In the genomic region with DNA sequence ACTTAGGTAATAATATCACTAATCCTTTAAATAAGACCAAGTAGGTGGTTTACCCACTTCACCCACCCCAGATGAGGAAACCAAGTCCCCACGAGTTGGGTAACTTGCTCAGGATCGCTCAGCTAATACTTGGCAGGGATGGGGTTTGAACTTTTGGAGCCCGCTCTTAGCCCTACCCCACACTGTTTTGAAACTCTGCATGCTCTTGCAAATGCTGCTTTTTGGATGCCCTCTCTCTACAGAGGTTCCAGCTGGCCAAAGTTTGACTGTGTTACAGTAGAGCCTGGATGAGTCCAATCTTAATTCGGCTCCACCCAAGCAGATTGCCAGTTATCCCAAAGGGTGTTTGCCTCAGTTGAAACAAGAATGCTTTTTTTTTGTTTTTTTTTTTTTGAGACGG, we compare ENCODE assay signal across 19 cellular contexts. TPM values are rescaled to one million over a fixed set of nuclear protein-coding genes. Genes with fewer than 3 reads are reported as not detected.
DNase-seq lines count a peak whose midpoint lies in the region; ATAC-seq, FAIRE-seq and TF ChIP-seq lines count a peak whose summit lies in the region.
"Had no signal": no experiment of that assay in that cellular context is flagged by ENCODE, and none has a peak within 500 bp of the region (broad histone marks: within the 10 kb centered on the region; RNA-seq: fewer than 3 reads in every experiment).

No MANE protein-coding gene starts in this region.

- H3K9ac ChIP-seq in liver (ENCODE audit: low read depth in 1 of 2, low read length in 2 of 2) (no peak overlapping the region), HepG2 (ENCODE audit: insufficient read depth, low read depth, low read length) (no peak overlapping the region), rectal smooth muscle tissue (ENCODE audit: low read length) (no peak overlapping the region)

- no peaks in the 10 kb centered on the region for H3K36me3 ChIP-seq in liver (ENCODE audit: control insufficient read depth in 4 of 4, insufficient read depth in 3 of 4, low read depth in 1 of 4, low read length in 3 of 4)
- peaks cover 0 to 4% of the 10 kb centered on the region in 2 experiments; a peak in 1 of 5 replicates for H3K36me3 ChIP-seq in HepG2 (replicated peaks in 1 of 2; ENCODE audit: control insufficient read depth in 1 of 2, insufficient read depth in 2 of 2, low read length in 2 of 2)
- H3K36me3 ChIP-seq in right atrium auricular region: no peaks in the 10 kb centered on the region
- H3K36me3 ChIP-seq in rectal smooth muscle tissue (ENCODE audit: control insufficient read depth, insufficient read depth, low read length): no peaks in the 10 kb centered on the region

- TF ChIP-seq RAD21 in liver (IDR thresholded peaks at IDR 0.05) (peak; percentile 42 to 55), HepG2 (CRISPR knock-in tag; IDR thresholded peaks at IDR 0.05) (no peak)

- in situ Hi-C loops in HepG2 (cut with HindIII; ENCODE audit: extremely low pct_ligation_motif_present, low pct_unique_long_range_greater_than_20kb): no loop called here

- peaks cover 40% of the 10 kb centered on the region for H3K79me2 ChIP-seq in HepG2 (ENCODE audit: insufficient read depth, low read length)

- no peak for TF ChIP-seq EP300 in HepG2 (IDR thresholded peaks at IDR 0.05; ENCODE audit: low read depth in 2 of 2, low read length in 2 of 2)
- no peak for TF ChIP-seq EP300 in HepG2 (CRISPR knock-in tag; IDR thresholded peaks at IDR 0.05; ENCODE audit: borderline replicate concordance)

- CTCF ChIA-PET in HepG2 (lab: Yijun Ruan, JAX; ENCODE audit: low intra/inter-chr PET ratio, low total read pairs): no interaction called here
- CTCF ChIA-PET in HEK293T (lab: Yijun Ruan, JAX): no interaction called here

- no peak overlapping the region for H3K4me2 ChIP-seq in HepG2 (ENCODE audit: low read depth, low read length)
- H3K4me2 ChIP-seq: hepatocyte had no signal

- H4K20me1 ChIP-seq in HepG2 (ENCODE audit: insufficient read depth, low read length): no peaks in the 10 kb centered on the region

- H3K27me3 ChIP-seq in liver (ENCODE audit: control insufficient read depth in 4 of 4, insufficient read depth in 4 of 4, low read length in 3 of 4) (no peaks in the 10 kb centered on the region), HepG2 (ENCODE audit: control insufficient read depth in 1 of 2, insufficient read depth in 2 of 2, low read length in 2 of 2) (no peaks in the 10 kb centered on the region), right atrium auricular region (no peaks in the 10 kb centered on the region), rectal smooth muscle tissue (ENCODE audit: control insufficient read depth, insufficient read depth, low read length) (no peaks in the 10 kb centered on the region)
- H3K27me3 ChIP-seq: hepatocyte had no signal

- H3K4me1 ChIP-seq in liver (ENCODE audit: control insufficient read depth in 4 of 4, insufficient read depth in 4 of 4, low read length in 3 of 4): peaks cover 24 to 65% (median 60%) of the 10 kb centered on the region in 4 donors
- H3K4me1 ChIP-seq in HepG2 (ENCODE audit: insufficient read depth, low read length): peaks cover 43% of the 10 kb centered on the region
- H3K4me1 ChIP-seq in right atrium auricular region: peaks cover 0 to 72% of the 10 kb centered on the region in 2 donors
- peaks cover 32% of the 10 kb centered on the region for H3K4me1 ChIP-seq in rectal smooth muscle tissue (ENCODE audit: control insufficient read depth, insufficient read depth, low read length)

- H3K9me3 ChIP-seq in liver (ENCODE audit: control insufficient read depth in 4 of 4, low read length in 3 of 4): peaks cover 0 to 4% (median 0%) of the 10 kb centered on the region in 4 donors
- H3K9me3 ChIP-seq in HepG2 (ENCODE audit: low read length): peaks cover 13% of the 10 kb centered on the region
- peaks cover 0 to 6% of the 10 kb centered on the region in 2 donors for H3K9me3 ChIP-seq in right atrium auricular region

- 33% methylated on average over 5 of the region's 5 CpGs for whole genome bisulfite sequencing in liver
- 98% methylated on average over 5 of the region's 5 CpGs for WGBS in HepG2 (ENCODE audit: low lambda C conversion rate)

- TF ChIP-seq POLR2A in HepG2 (IDR thresholded peaks at IDR 0.05; ENCODE audit: insufficient read depth in 1 of 2, low read depth in 2 of 2, low read length in 2 of 2): no peak

- FAIRE-seq in HepG2 (lab: Jason Lieb, UNC): no peak
- FAIRE-seq: kidney had no signal

- POLR2A ChIA-PET in HepG2 (lab: Yijun Ruan, JAX) (no interaction called here), HEK293T (lab: Yijun Ruan, JAX) (no interaction called here)

- ATAC-seq in HepG2 (no peak), HG02759 (IDR thresholded peaks at IDR 0.05; ENCODE audit: unreplicated experiment) (no peak)
- ATAC-seq: stimulated activated memory B cell treated with anti-CD40 and anti-IgM and Interleukin-4, amounts not matched to agents 10 μg/mL and 1 μg/mL and 100 μg/mL, for 72 hours had no signal

- BruUV-seq in HepG2 (replicated peaks; lab: Mats Ljungman, UMichigan): no TSS peak

- intact Hi-C loops in HepG2 (cut with micrococcal nuclease; ENCODE audit: unreplicated experiment): no loop called here

- DNase-seq in HepG2 (ENCODE audit: low spot score): no peak
- peak; percentile 80 for DNase-seq in right atrium auricular region (ENCODE audit: low spot score)
- DNase-seq in midbrain (lab: John Stamatoyannopoulos, UW): no peak
- no peak for DNase-seq in NCI-H2081 treated with DMSO at 0.1 percent for 48 hours (lab: John Stamatoyannopoulos, UW)
- no peak for DNase-seq in HEK293T (ENCODE audit: extremely low spot score)
- DNase-seq: activated B cell treated with CpG ODN at 0.5 μM for 24 hours; activated CD4-positive, alpha-beta memory T cell treated with anti-CD3 and anti-CD28 coated beads, Interleukin-2, amount 10 ng/mL, durations not matched to agents 7 days and 5 days; activated naive CD4-positive, alpha-beta T cell treated with Interleukin-2 at 50 U/mL for 16 hours; amygdala; GOT3; kidney; NCI-H1417 treated with DMSO at 0.1 percent for 48 hours; NCI-H2171 treated with DMSO at 0.1 percent for 48 hours; NCI-H748 treated with DMSO at 0.1 percent for 48 hours had no signal

- TF ChIP-seq CTCF in liver (IDR thresholded peaks at IDR 0.05; ENCODE audit: low read depth, low read length, missing input control) (no peak), HepG2 (CRISPR knock-in tag; IDR thresholded peaks at IDR 0.05) (no peak), right atrium auricular region (IDR thresholded peaks at IDR 0.05) (no peak)

- H2AFZ ChIP-seq in HepG2 (ENCODE audit: low read length): no peak overlapping the region
- H2AFZ ChIP-seq: hepatocyte had no signal

- no peak overlapping the region for H3K4me3 ChIP-seq in liver (ENCODE audit: low read depth in 1 of 3, low read length in 3 of 3)
- no peak overlapping the region for H3K4me3 ChIP-seq in HepG2 (replicated peaks in 1 of 3; ENCODE audit: insufficient read depth in 1 of 3, low read depth in 2 of 3, low read length in 3 of 3)
- H3K4me3 ChIP-seq in right atrium auricular region: no peak overlapping the region
- H3K4me3 ChIP-seq in rectal smooth muscle tissue (ENCODE audit: low read length): no peak overlapping the region
- H3K4me3 ChIP-seq: hepatocyte had no signal

- peak overlapping the region; percentile 57 to 70 for H3K27ac ChIP-seq in liver (ENCODE audit: low read depth in 1 of 2, low read length in 2 of 2)
- no peak overlapping the region for H3K27ac ChIP-seq in HepG2 (ENCODE audit: extremely low read length, insufficient read depth, low read length)
- H3K27ac ChIP-seq in right atrium auricular region: peak overlapping the region; percentile 67 to 86
- H3K27ac ChIP-seq in rectal smooth muscle tissue (ENCODE audit: low read depth, low read length): peak overlapping the region; percentile 42
- H3K27ac ChIP-seq: hepatocyte had no signal

TF ChIP-seq in liver, 16 proteins besides CTCF, POLR2A, EP300 and RAD21 (continues in another document):
- TF ChIP-seq JUND (IDR thresholded peaks at IDR 0.05) (peak in 1 of 2 donors; percentile 92), GABPA (IDR thresholded peaks at IDR 0.05 in 1 of 2, conservative IDR thresholded peaks at IDR 0.05 in 1 of 2) (no peak)

TF ChIP-seq in HepG2, 621 proteins besides CTCF, POLR2A, EP300 and RAD21 (continues in another document):
- TF ChIP-seq CBX5 (CRISPR knock-in tag; IDR thresholded peaks at IDR 0.05; ENCODE audit: borderline replicate concordance): no peak

TF ChIP-seq in HEK293T, 16 proteins besides CTCF, POLR2A, EP300 and RAD21:
- TF ChIP-seq NFRKB (IDR thresholded peaks at IDR 0.05) (no peak), SUZ12 (IDR thresholded peaks at IDR 0.05) (no peak)

RNA-seq across cellular contexts. Expression of a gene that starts 6.8 kb away (rescaled TPM):
- total RNA-seq in liver (10 to 100 TPM; 14.5 to 14.7 TPM), HepG2 (2016; rRNA removed; fragmentation: Illumina TruSeq; extraction: Trizol) (9.5 and 9.8 TPM in 2 replicates), right atrium auricular region (10 to 100 TPM; 26.1 to 28.1 TPM)
- polyA plus RNA-seq in liver (10 to 100 TPM in 1 of 2 donors, 1 to 10 TPM in 1; 8.4 to 21.3 TPM), HepG2 (2011; rRNA removed) (7.1 and 7.2 TPM in 2 replicates)
- 0.61 and 0.88 TPM in 2 replicates for total RNA-seq in HepG2 (2016; cell fraction: cytosol; rRNA removed; fragmentation: Illumina TruSeq; extraction: Trizol; ENCODE audit: low read depth)
- 7.2 and 11.8 TPM in 2 replicates for total RNA-seq in HepG2 (2016; cell fraction: insoluble cytoplasmic fraction; rRNA removed; fragmentation: Illumina TruSeq; extraction: Trizol)
- 5.6 and 6.4 TPM in 2 replicates for total RNA-seq in HepG2 (2016; cell fraction: membrane; rRNA removed; fragmentation: Illumina TruSeq; extraction: Trizol)
- 9.3 and 10.4 TPM in 2 replicates for total RNA-seq in HepG2 (2016; cell fraction: nucleus; rRNA removed; fragmentation: Illumina TruSeq; extraction: Trizol)
- polyA plus RNA-seq in HepG2 (2011; cell fraction: cytosol; rRNA removed): 2.7 and 5.6 TPM in 2 replicates
- 13.8 and 16.9 TPM in 2 replicates for polyA plus RNA-seq in HepG2 (2011; cell fraction: nucleus; rRNA removed)
- 5.4 and 8.7 TPM in 2 replicates for polyA plus RNA-seq in HepG2 (2012)
- polyA plus RNA-seq in HepG2 (2016; cell fraction: cytosol; fragmentation: Illumina TruSeq; extraction: Trizol; ENCODE audit: low read depth): 0.60 and 0.61 TPM in 2 replicates
- polyA plus RNA-seq in HepG2 (2016; cell fraction: insoluble cytoplasmic fraction; fragmentation: Illumina TruSeq; extraction: Trizol; ENCODE audit: low read depth): 6.0 and 8.8 TPM in 2 replicates
- polyA plus RNA-seq in HepG2 (2016; cell fraction: membrane; fragmentation: Illumina TruSeq; extraction: Trizol; ENCODE audit: low read depth): 2.1 and 2.2 TPM in 2 replicates
- 28.5 and 30.1 TPM in 2 replicates for polyA plus RNA-seq in HepG2 (2016; cell fraction: nucleus; fragmentation: Illumina TruSeq; extraction: Trizol; ENCODE audit: insufficient read depth, low read depth)
- polyA minus RNA-seq in HepG2 (2011; rRNA and poly(A)+ RNA removed; ENCODE audit: low replicate concordance): 9.5 and 51.9 TPM in 2 replicates
- 4.6 and 5.4 TPM in 2 replicates for polyA minus RNA-seq in HepG2 (2011; cell fraction: cytosol; rRNA and poly(A)+ RNA removed)
- polyA minus RNA-seq in HepG2 (2011; cell fraction: nucleus; rRNA and poly(A)+ RNA removed): 5.1 and 12.0 TPM in 2 replicates
